ENCODE assay signal across 9 cellular contexts in the genomic region with DNA sequence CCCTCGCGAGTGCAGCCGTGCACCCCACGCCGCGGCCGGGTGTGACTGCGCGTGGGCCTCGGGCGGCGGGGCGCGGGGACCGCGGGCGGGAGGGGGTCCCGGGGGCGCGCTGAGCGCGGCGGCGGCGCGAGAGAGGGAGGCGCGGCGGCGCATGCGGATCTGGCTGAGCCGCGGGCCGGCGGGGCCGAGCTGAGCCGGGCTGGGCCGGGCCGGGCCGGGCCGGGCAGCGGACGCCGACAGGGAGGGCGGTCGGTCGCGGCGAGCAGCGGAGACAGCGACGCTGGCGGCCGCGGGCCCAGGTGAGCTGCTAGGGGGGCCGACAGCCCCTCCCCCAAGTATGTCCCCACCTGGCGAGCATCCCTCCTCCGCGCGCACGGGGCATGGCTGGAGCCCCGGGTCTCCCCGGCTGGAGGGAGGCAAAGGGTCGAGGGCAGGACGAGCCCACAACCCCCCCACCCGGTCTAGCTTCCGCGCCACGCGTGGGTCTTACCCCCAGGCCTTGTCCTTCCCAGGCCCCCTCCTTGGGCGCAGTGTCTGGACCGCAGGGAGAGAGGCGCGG. TPM values are rescaled to one million over a fixed set of nuclear protein-coding genes. Genes with fewer than 3 reads are reported as not detected.
DNase-seq lines count a peak whose midpoint lies in the region; ATAC-seq and TF ChIP-seq lines count a peak whose summit lies in the region.
"Had no signal": no experiment of that assay in that cellular context is flagged by ENCODE, and none has a peak within 500 bp of the region (broad histone marks: within the 10 kb centered on the region; RNA-seq: fewer than 3 reads in every experiment).

No MANE protein-coding gene starts in this region.

- peaks cover 0 to 24% (median 10%) of the 10 kb centered on the region in 7 donors for H3K27me3 ChIP-seq in spleen (replicated peaks in 1 of 7)

- no peaks in the 10 kb centered on the region for H3K9me3 ChIP-seq in spleen

- 1 to 8% (median 5%) methylated on average over 8 to 74 of the region's 74 CpGs; no CpG with 5 or more reads in 1 of the 5 donors for WGBS in spleen, 5 donors

- TF ChIP-seq POLR2A in spleen (IDR thresholded peaks at IDR 0.05) = no peak

- H3K36me3 ChIP-seq in spleen = no peaks in the 10 kb centered on the region

- H3K4me3 ChIP-seq in iPS-11a (ENCODE audit: low read depth, low read length) (peak overlapping the region; percentile 27), spleen (peak overlapping the region; percentile 27 to 89 (median 58))

- ATAC-seq in GM19397 (IDR thresholded peaks at IDR 0.05; ENCODE audit: unreplicated experiment) (no peak), HG02885 (IDR thresholded peaks at IDR 0.05; ENCODE audit: poor library complexity, unreplicated experiment) (no peak), omental fat pad (ENCODE audit: low FRiP score) (no peak)

- H3K27ac ChIP-seq in angular gyrus (ENCODE audit: low read depth, low read length) (peak overlapping the region; percentile 52), spleen (no peak overlapping the region)

- TF ChIP-seq CTCF in GM20000 (IDR thresholded peaks at IDR 0.05; ENCODE audit: extremely low read depth, missing control alignments) = no peak
- no peak for TF ChIP-seq CTCF in spleen (IDR thresholded peaks at IDR 0.05 in 8 of 11, conservative IDR thresholded peaks at IDR 0.05 in 3 of 11)
- no peak for TF ChIP-seq CTCF in omental fat pad (IDR thresholded peaks at IDR 0.05)

- peak; percentile 49 for DNase-seq in GM20000 (ENCODE audit: low spot score)
- peak; percentile 82 for DNase-seq in spleen
- no peak for DNase-seq in LoVo (ENCODE audit: low spot score)
- DNase-seq in omental fat pad (ENCODE audit: low spot score) = no peak
- DNase-seq: SHP77 had no signal

- H3K4me1 ChIP-seq in spleen = peaks cover 12 to 52% (median 38%) of the 10 kb centered on the region in 6 donors

- intact Hi-C loops in spleen (cut with DNase I; ENCODE audit: low total_unique reads) = no loop called here

RNA-seq across cellular contexts. Expression of gene SPTBN4, which starts 0.3 kb away (rescaled TPM):
- 1 to 10 TPM in 3 of 7 donors, under 1 TPM in 4; 0.32 to 2.3 (median 0.85) TPM for total RNA-seq in spleen
- under 1 TPM; 0.30 to 0.61 (median 0.35) TPM for polyA plus RNA-seq in spleen
- total RNA-seq in omental fat pad = 1 to 10 TPM; 1.4 to 3.2 (median 3.0) TPM

RNA-seq across cellular contexts. Expression of gene BLVRB, which starts 1.5 kb away (rescaled TPM):
- total RNA-seq in spleen (100 to 1,000 TPM in 6 of 7 donors, 10 to 100 TPM in 1; 92.3 to 243 (median 179) TPM), omental fat pad (100 to 1,000 TPM; 240 to 419 (median 329) TPM)
- polyA plus RNA-seq in spleen = 100 to 1,000 TPM in 2 of 3 donors, 10 to 100 TPM in 1; 90.6 to 215 (median 136) TPM

RNA-seq across cellular contexts. Expression of gene SERTAD3, which starts 23.0 kb away (rescaled TPM):
- 10 to 100 TPM; 21.5 to 51.4 (median 30.9) TPM for total RNA-seq in spleen
- polyA plus RNA-seq in spleen = 10 to 100 TPM; 21.8 to 32.6 (median 23.5) TPM
- 10 to 100 TPM; 18.5 to 37.3 (median 23.7) TPM for total RNA-seq in omental fat pad

RNA-seq across cellular contexts. Expression of gene SERTAD1, which starts 41.3 kb away (rescaled TPM):
- total RNA-seq in spleen (10 to 100 TPM in 6 of 7 donors, 1 to 10 TPM in 1; 9.8 to 19.7 (median 13.2) TPM), omental fat pad (10 to 100 TPM; 18.9 to 80.9 (median 37.7) TPM)
- 10 to 100 TPM in 1 of 3 donors, 1 to 10 TPM in 2; 8.5 to 14.9 (median 9.4) TPM for polyA plus RNA-seq in spleen

RNA-seq across cellular contexts. Expression of gene PRX, which starts 53.9 kb away (rescaled TPM):
- total RNA-seq in spleen (1 to 10 TPM; 1.7 to 3.4 (median 3.0) TPM), omental fat pad (1 to 10 TPM; 2.2 to 6.1 (median 4.3) TPM)
- 1 to 10 TPM in 1 of 3 donors, under 1 TPM in 2; 0.50 to 1.8 (median 0.56) TPM for polyA plus RNA-seq in spleen

Comparison
In these comparisons a context has a peak if more than half of its experiments do, and no peak if none do; other contexts are left out.
1. DNase-seq: peak in GM20000 (single experiment) and spleen (single experiment); none in LoVo (single experiment) and omental fat pad (single experiment).